In genomic region chr10:119104653-119105024, GRCh38 we compare ENCODE assay signal across 8 cellular contexts. TPM values are rescaled to one million over a fixed set of nuclear protein-coding genes. Genes with fewer than 3 reads are reported as not detected.
DNase-seq lines count a peak whose midpoint lies in the region; ATAC-seq, FAIRE-seq and TF ChIP-seq lines count a peak whose summit lies in the region.

No MANE protein-coding gene starts in this region.

- H3K9me3 Mint-ChIP-seq in astrocyte (ENCODE audit: unreplicated experiment) = no peaks in the 10 kb centered on the region
- H3K9me3 Mint-ChIP-seq in stimulated activated naive B cell treated with anti-CD40 and anti-IgM and Interleukin-4, amounts not matched to agents 10 μg/mL and 1 μg/mL and 100 μg/mL, for 72 hours = no peaks in the 10 kb centered on the region

- peak overlapping the region; percentile 87 for H3K4me3 Mint-ChIP-seq in astrocyte (ENCODE audit: unreplicated experiment)
- H3K4me3 Mint-ChIP-seq in stimulated activated naive B cell treated with anti-CD40 and anti-IgM and Interleukin-4, amounts not matched to agents 10 μg/mL and 1 μg/mL and 100 μg/mL, for 72 hours = peak overlapping the region; percentile 77 to 81

- H3K27me3 ChIP-seq in astrocyte (ENCODE audit: insufficient read depth, low read length) = no peaks in the 10 kb centered on the region

- no peaks in the 10 kb centered on the region for H3K9me3 ChIP-seq in astrocyte (ENCODE audit: insufficient read depth, low read depth, low read length)

- peak overlapping the region; percentile 88 for H2AFZ ChIP-seq in astrocyte (ENCODE audit: low read depth, low read length)

- H3K4me2 ChIP-seq in astrocyte (ENCODE audit: low read length) = peak overlapping the region; percentile 92

- peaks cover 4% of the 10 kb centered on the region for H3K36me3 ChIP-seq in astrocyte (ENCODE audit: insufficient read depth, low read length)

- peak overlapping the region; percentile 87 for H3K9ac ChIP-seq in astrocyte (ENCODE audit: low read length)

- H3K4me3 ChIP-seq in astrocyte (ENCODE audit: insufficient read depth, low read depth, low read length) = peak overlapping the region; percentile 82

- no peak overlapping the region for H3K27ac Mint-ChIP-seq in astrocyte (ENCODE audit: unreplicated experiment)
- peak overlapping the region; percentile 56 for H3K27ac Mint-ChIP-seq in stimulated activated naive B cell treated with anti-CD40 and anti-IgM and Interleukin-4, amounts not matched to agents 10 μg/mL and 1 μg/mL and 100 μg/mL, for 72 hours

- DNase-seq in HuH-7.5 (ENCODE audit: low spot score) (peak; percentile 29), astrocyte (ENCODE audit: low read depth) (peak; percentile 4), kidney glomerular epithelial cell (lab: John Stamatoyannopoulos, UW) (peak; percentile 30), NCI-H774 (lab: John Stamatoyannopoulos, UW) (no peak), GF-D8 (lab: John Stamatoyannopoulos, UW) (no peak), H4 (ENCODE audit: low spot score) (no peak)
- no peak for DNase-seq in stimulated activated naive B cell treated with anti-CD40 and anti-IgM and Interleukin-4, amounts not matched to agents 10 μg/mL and 1 μg/mL and 100 μg/mL, for 72 hours

- peaks cover 22% of the 10 kb centered on the region for H4K20me1 ChIP-seq in astrocyte (ENCODE audit: insufficient read depth, low read length)

- H3K27ac ChIP-seq in astrocyte (ENCODE audit: low read depth, low read length) = peak overlapping the region; percentile 40

- H3K27me3 Mint-ChIP-seq in astrocyte (ENCODE audit: low read depth, unreplicated experiment) = peaks cover 2% of the 10 kb centered on the region
- no peaks in the 10 kb centered on the region for H3K27me3 Mint-ChIP-seq in stimulated activated naive B cell treated with anti-CD40 and anti-IgM and Interleukin-4, amounts not matched to agents 10 μg/mL and 1 μg/mL and 100 μg/mL, for 72 hours

- H3K4me1 ChIP-seq in astrocyte (ENCODE audit: insufficient read depth, low read length) = peaks cover 7% of the 10 kb centered on the region

- H3K4me1 Mint-ChIP-seq in astrocyte (ENCODE audit: low read depth, unreplicated experiment) = peaks cover 4% of the 10 kb centered on the region
- peaks cover 4 to 11% of the 10 kb centered on the region in 2 donors for H3K4me1 Mint-ChIP-seq in stimulated activated naive B cell treated with anti-CD40 and anti-IgM and Interleukin-4, amounts not matched to agents 10 μg/mL and 1 μg/mL and 100 μg/mL, for 72 hours

- ATAC-seq in GM18511 (IDR thresholded peaks at IDR 0.05; ENCODE audit: unreplicated experiment) = peak; percentile 22
- peak in 1 of 2 donors; percentile 33 for ATAC-seq in stimulated activated naive B cell treated with anti-CD40 and anti-IgM and Interleukin-4, amounts not matched to agents 10 μg/mL and 1 μg/mL and 100 μg/mL, for 72 hours (replicated peaks)

- H3K79me2 ChIP-seq in astrocyte (ENCODE audit: insufficient read depth, low read length) = peaks cover 20% of the 10 kb centered on the region

- no peak for TF ChIP-seq CTCF in astrocyte (IDR thresholded peaks at IDR 0.05; ENCODE audit: insufficient read depth, low read depth, low read length)

- peaks cover 4% of the 10 kb centered on the region for H3K36me3 Mint-ChIP-seq in astrocyte (ENCODE audit: low read depth, unreplicated experiment)
- H3K36me3 Mint-ChIP-seq in stimulated activated naive B cell treated with anti-CD40 and anti-IgM and Interleukin-4, amounts not matched to agents 10 μg/mL and 1 μg/mL and 100 μg/mL, for 72 hours = peaks cover 4 to 8% of the 10 kb centered on the region in 2 donors

- FAIRE-seq in astrocyte (lab: Jason Lieb, UNC) = no peak

RNA-seq across cellular contexts. Expression of gene DENND10, which starts 0.7 kb away (rescaled TPM):
- 39.9 and 41.8 TPM in 2 replicates for total RNA-seq in astrocyte
- 59.5 and 62.2 TPM in 2 replicates for total RNA-seq in H4 (2014; rRNA removed; shearing (Covaris generic))

RNA-seq across cellular contexts. Expression of gene EIF3A, which starts 24.0 kb away (rescaled TPM):
- total RNA-seq in astrocyte = 137 and 146 TPM in 2 replicates
- total RNA-seq in H4 (2014; rRNA removed; shearing (Covaris generic)) = 41.0 and 57.4 TPM in 2 replicates

Comparison
In these comparisons a context has a peak if more than half of its experiments do, and no peak if none do; other contexts are left out.
1. DNase-seq: peak in HuH-7.5 (single experiment), astrocyte (single experiment) and kidney glomerular epithelial cell (single experiment); none in stimulated activated naive B cell treated with anti-CD40 and anti-IgM and Interleukin-4, amounts not matched to agents 10 μg/mL and 1 μg/mL and 100 μg/mL, for 72 hours (single experiment), NCI-H774 (single experiment), GF-D8 (single experiment) and H4 (single experiment).